In genomic region chr14:52119030-52119429, GRCh38 we compare ENCODE assay signal across 25 cellular contexts. TPM values are rescaled to one million over a fixed set of nuclear protein-coding genes. Genes with fewer than 3 reads are reported as not detected.
A peak's percentile ranks its signal among the peaks of the same experiment; 100 is the strongest.
DNase-seq lines count a peak whose midpoint lies in the region; ATAC-seq, FAIRE-seq and TF ChIP-seq lines count a peak whose summit lies in the region.
"Had no signal": no experiment of that assay in that cellular context is flagged by ENCODE, and none has a peak within 500 bp of the region (broad histone marks: within the 10 kb centered on the region; RNA-seq: fewer than 3 reads in every experiment).

No MANE protein-coding gene starts in this region.

- TF ChIP-seq CTCF in mucosa of descending colon (IDR thresholded peaks at IDR 0.05): no peak

- intact Hi-C loops in mucosa of descending colon (cut with DNase I, micrococcal nuclease): no loop called here

- H3K36me3 ChIP-seq in mucosa of descending colon (ENCODE audit: low read depth): no peaks in the 10 kb centered on the region
- H3K36me3 ChIP-seq: stomach had no signal

- H3K27ac ChIP-seq in angular gyrus (ENCODE audit: low read depth, low read length) (peak overlapping the region; percentile 72), temporal lobe (ENCODE audit: low read depth, low read length) (peak overlapping the region; percentile 91)
- H3K27ac ChIP-seq: stomach had no signal

- FAIRE-seq in frontal cortex (lab: Jason Lieb, UNC): no peak
- FAIRE-seq: RCC 7860 had no signal

- H3K4me3 ChIP-seq in mucosa of descending colon: no peak overlapping the region
- H3K4me3 ChIP-seq: lung, stomach had no signal

- DNase-seq in frontal cortex (ENCODE audit: low spot score in 2 of 2) (peak; percentile 18 to 55), mucosa of descending colon (peak in 2 of 3 donors; percentile 24 to 41), COR-L47 (lab: John Stamatoyannopoulos, UW) (no peak), ureter (ENCODE audit: low spot score) (no peak)
- DNase-seq: activated B cell treated with CpG ODN at 0.5 μM for 24 hours; activated CD8-positive, alpha-beta T cell treated with anti-CD3 and anti-CD28 coated beads for 36 hours; activated naive CD4-positive, alpha-beta T cell treated with anti-CD3 and anti-CD28 coated beads, Interleukin-2, amount 10 ng/mL, durations not matched to agents 7 days and 5 days; Caco-2; DND-41; endodermal cell; naive thymus-derived CD8-positive, alpha-beta T cell; NCI-H1105; NCI-H2107; NCI-H510A; stimulated activated CD4-positive, alpha-beta T cell treated with anti-CD3 and anti-CD28 coated beads, Interleukin-4, amount 100 ng/mL, for 4 hours; stomach; T-helper 9 cell had no signal

- no peaks in the 10 kb centered on the region for H3K4me1 ChIP-seq in mucosa of descending colon (ENCODE audit: low read depth)
- H3K4me1 ChIP-seq: stomach had no signal

- ATAC-seq in mucosa of descending colon (peak; percentile 73), HG03039 (IDR thresholded peaks at IDR 0.05; ENCODE audit: unreplicated experiment) (no peak), HG03139 (IDR thresholded peaks at IDR 0.05; ENCODE audit: unreplicated experiment) (no peak)
- ATAC-seq: activated CD8-positive, alpha-beta T cell treated with anti-CD3 and anti-CD28 coated beads for 36 hours; naive thymus-derived CD8-positive, alpha-beta T cell; SK-N-SH treated with all-trans-retinoic acid at 6 μM for 48 hours had no signal

- H3K9me3 ChIP-seq in mucosa of descending colon: no peaks in the 10 kb centered on the region
- H3K9me3 ChIP-seq: Caco-2, stomach had no signal

RNA-seq across cellular contexts. Expression of gene NID2, which starts 50.2 kb away (rescaled TPM):
- total RNA-seq in frontal cortex (8.2 TPM), mucosa of descending colon (10 to 100 TPM; 21.7 to 32.5 (median 28.8) TPM), temporal lobe (11.8 TPM), ureter (23.5 TPM)
- total RNA-seq: activated B cell treated with CpG ODN at 0.5 μM for 24 hours; B cell; naive thymus-derived CD8-positive, alpha-beta T cell had no signal

Comparison
In these comparisons a context has a peak if more than half of its experiments do, and no peak if none do; other contexts are left out.
1. DNase-seq: peak in frontal cortex (2 of 2) and mucosa of descending colon (2 of 3); none in COR-L47 (single experiment) and ureter (single experiment).